In the genomic region with DNA sequence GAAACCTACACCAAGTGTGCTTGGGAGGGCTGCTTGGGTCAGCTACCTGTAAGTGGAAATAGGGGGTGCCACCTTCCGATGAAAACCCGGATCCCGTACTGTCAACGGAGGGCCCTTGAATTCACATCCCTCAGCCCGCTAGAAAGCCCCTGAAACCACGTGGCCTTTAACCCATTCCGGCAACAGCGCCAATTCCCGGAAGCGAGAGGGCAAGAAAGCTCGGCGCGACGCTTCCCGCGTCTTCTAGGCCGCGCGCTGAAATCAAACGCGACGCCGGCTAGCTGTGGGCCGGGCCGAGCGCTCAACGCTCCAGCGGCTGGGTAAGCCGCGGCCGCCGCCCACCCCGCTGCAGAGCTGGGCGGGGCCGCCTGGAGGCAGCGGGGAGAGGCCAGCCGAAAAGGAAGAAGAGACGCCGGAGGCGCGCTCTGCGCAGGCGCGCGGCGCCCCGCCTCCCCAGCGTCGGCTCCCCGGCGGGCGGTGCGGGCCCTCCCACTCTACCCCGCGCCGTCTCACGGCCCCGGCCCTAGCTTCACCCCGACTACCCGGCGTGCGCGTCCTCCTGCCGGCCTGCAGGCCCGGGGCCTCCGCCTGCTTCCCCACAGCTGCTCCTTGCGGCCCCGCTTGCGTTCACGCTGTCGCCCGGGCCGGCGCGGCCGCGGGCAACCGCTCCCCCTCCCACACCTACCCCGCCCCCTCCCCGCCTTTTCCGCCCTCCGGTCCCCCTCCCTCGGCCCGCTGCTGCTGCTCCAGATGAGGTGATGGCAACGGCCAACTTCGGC, we compare ENCODE assay signal across 1 cellular context.
TF ChIP-seq lines count a peak whose summit lies in the region.

A gene (plus strand): TSS at position 492 of the 779 bp plus-strand sequence. CDS start 267 bp downstream, at position 759.

TF ChIP-seq in HepG2, 621 proteins besides CTCF, POLR2A, EP300 and RAD21 (continued from another document):
- TF ChIP-seq, protein P1, sequence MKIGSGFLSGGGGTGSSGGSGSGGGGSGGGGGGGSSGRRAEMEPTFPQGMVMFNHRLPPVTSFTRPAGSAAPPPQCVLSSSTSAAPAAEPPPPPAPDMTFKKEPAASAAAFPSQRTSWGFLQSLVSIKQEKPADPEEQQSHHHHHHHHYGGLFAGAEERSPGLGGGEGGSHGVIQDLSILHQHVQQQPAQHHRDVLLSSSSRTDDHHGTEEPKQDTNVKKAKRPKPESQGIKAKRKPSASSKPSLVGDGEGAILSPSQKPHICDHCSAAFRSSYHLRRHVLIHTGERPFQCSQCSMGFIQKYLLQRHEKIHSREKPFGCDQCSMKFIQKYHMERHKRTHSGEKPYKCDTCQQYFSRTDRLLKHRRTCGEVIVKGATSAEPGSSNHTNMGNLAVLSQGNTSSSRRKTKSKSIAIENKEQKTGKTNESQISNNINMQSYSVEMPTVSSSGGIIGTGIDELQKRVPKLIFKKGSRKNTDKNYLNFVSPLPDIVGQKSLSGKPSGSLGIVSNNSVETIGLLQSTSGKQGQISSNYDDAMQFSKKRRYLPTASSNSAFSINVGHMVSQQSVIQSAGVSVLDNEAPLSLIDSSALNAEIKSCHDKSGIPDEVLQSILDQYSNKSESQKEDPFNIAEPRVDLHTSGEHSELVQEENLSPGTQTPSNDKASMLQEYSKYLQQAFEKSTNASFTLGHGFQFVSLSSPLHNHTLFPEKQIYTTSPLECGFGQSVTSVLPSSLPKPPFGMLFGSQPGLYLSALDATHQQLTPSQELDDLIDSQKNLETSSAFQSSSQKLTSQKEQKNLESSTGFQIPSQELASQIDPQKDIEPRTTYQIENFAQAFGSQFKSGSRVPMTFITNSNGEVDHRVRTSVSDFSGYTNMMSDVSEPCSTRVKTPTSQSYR (CRISPR knock-in tag; IDR thresholded peaks at IDR 0.05; ENCODE audit: borderline replicate concordance), result no peak
- TF ChIP-seq, protein P2, sequence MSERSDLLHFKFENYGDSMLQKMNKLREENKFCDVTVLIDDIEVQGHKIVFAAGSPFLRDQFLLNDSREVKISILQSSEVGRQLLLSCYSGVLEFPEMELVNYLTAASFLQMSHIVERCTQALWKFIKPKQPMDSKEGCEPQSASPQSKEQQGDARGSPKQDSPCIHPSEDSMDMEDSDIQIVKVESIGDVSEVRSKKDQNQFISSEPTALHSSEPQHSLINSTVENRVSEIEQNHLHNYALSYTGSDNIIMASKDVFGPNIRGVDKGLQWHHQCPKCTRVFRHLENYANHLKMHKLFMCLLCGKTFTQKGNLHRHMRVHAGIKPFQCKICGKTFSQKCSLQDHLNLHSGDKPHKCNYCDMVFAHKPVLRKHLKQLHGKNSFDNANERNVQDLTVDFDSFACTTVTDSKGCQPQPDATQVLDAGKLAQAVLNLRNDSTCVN (CRISPR knock-in tag; IDR thresholded peaks at IDR 0.05; ENCODE audit: borderline replicate concordance), result peak; percentile 78
- TF ChIP-seq ZNF746 (CRISPR knock-in tag; IDR thresholded peaks at IDR 0.05) (no peak; the same call in 1 of the 2 replicates), ZNF709 (CRISPR knock-in tag; IDR thresholded peaks at IDR 0.05) (peak; percentile 94), SIN3A (IDR thresholded peaks at IDR 0.05; ENCODE audit: borderline replicate concordance, low read depth, low read length) (peak; percentile 86; the same call in 1 of the 2 replicates), ZNF230 (CRISPR knock-in tag; IDR thresholded peaks at IDR 0.05) (0 out of 2 replicates have a peak, but pooled peaks have one; percentile 39), KLF16 (CRISPR knock-in tag; IDR thresholded peaks at IDR 0.05) (peak in 1 of 2 experiments; percentile 73; a peak in 2 of 4 replicates), ZNF564 (CRISPR knock-in tag; IDR thresholded peaks at IDR 0.05) (peak; percentile 92), MXD4 (CRISPR knock-in tag; IDR thresholded peaks at IDR 0.05) (peak; percentile 91), ZNF614 (CRISPR knock-in tag; IDR thresholded peaks at IDR 0.05; ENCODE audit: borderline replicate concordance) (peak; percentile 83; the same call in 1 of the 2 replicates), TEAD3 (CRISPR knock-in tag; optimal IDR thresholded peaks at IDR 0.05; ENCODE audit: borderline replicate concordance) (no peak), AGO1 (IDR thresholded peaks at IDR 0.05; ENCODE audit: low read depth, low read length, poor library complexity, severe bottlenecking) (no peak), NCOA2 (CRISPR knock-in tag; IDR thresholded peaks at IDR 0.05) (peak; percentile 44; the same call in 1 of the 2 replicates), SSRP1 (CRISPR knock-in tag; IDR thresholded peaks at IDR 0.05) (no peak), ZNF274 (CRISPR knock-in tag; IDR thresholded peaks at IDR 0.05) (no peak; the same call in 1 of the 2 replicates), ZNF34 (CRISPR knock-in tag; IDR thresholded peaks at IDR 0.05; ENCODE audit: borderline replicate concordance) (no peak), MYNN (CRISPR knock-in tag; IDR thresholded peaks at IDR 0.05; ENCODE audit: low read depth) (no peak), KAT2B (IDR thresholded peaks at IDR 0.05; ENCODE audit: borderline replicate concordance, low read depth, low read length) (no peak)
- TF ChIP-seq, protein P3, sequence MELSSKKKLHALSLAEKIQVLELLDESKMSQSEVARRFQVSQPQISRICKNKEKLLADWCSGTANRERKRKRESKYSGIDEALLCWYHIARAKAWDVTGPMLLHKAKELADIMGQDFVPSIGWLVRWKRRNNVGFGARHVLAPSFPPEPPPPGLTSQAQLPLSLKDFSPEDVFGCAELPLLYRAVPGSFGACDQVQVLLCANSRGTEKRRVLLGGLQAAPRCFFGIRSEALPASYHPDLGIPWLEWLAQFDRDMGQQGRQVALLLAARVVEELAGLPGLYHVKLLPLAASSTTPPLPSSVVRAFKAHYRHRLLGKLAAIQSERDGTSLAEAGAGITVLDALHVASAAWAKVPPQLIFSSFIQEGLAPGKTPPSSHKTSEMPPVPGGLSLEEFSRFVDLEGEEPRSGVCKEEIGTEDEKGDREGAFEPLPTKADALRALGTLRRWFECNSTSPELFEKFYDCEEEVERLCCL (CRISPR knock-in tag; IDR thresholded peaks at IDR 0.05; ENCODE audit: borderline replicate concordance), result no peak
- TF ChIP-seq, protein P4, sequence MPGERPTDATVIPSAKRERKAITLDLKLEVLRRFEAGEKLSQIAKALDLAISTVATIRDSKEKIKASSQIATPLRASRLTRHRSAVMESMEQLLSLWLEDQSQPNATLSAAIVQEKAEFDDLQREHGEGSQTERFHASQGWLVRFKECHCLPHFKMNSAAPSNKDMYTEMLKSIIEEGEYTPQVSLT (CRISPR knock-in tag; IDR thresholded peaks at IDR 0.05; ENCODE audit: borderline replicate concordance, low read depth), result no peak
- TF ChIP-seq, protein P5, sequence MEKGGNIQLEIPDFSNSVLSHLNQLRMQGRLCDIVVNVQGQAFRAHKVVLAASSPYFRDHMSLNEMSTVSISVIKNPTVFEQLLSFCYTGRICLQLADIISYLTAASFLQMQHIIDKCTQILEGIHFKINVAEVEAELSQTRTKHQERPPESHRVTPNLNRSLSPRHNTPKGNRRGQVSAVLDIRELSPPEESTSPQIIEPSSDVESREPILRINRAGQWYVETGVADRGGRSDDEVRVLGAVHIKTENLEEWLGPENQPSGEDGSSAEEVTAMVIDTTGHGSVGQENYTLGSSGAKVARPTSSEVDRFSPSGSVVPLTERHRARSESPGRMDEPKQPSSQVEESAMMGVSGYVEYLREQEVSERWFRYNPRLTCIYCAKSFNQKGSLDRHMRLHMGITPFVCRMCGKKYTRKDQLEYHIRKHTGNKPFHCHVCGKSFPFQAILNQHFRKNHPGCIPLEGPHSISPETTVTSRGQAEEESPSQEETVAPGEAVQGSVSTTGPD (CRISPR knock-in tag; IDR thresholded peaks at IDR 0.05), result no peak
- TF ChIP-seq, protein P6, sequence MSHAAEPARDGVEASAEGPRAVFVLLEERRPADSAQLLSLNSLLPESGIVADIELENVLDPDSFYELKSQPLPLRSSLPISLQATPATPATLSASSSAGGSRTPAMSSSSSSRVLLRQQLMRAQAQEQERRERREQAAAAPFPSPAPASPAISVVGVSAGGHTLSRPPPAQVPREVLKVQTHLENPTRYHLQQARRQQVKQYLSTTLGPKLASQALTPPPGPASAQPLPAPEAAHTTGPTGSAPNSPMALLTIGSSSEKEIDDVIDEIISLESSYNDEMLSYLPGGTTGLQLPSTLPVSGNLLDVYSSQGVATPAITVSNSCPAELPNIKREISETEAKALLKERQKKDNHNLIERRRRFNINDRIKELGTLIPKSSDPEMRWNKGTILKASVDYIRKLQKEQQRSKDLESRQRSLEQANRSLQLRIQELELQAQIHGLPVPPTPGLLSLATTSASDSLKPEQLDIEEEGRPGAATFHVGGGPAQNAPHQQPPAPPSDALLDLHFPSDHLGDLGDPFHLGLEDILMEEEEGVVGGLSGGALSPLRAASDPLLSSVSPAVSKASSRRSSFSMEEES (CRISPR knock-in tag; IDR thresholded peaks at IDR 0.05), result peak; percentile 42; the same call in 1 of the 2 replicates
TF ChIP-seq in HepG2: peak in this region for 292.
